In genomic region chr1:31568895-31569655, GRCh38 we compare ENCODE assay signal across 15 cellular contexts. TPM values are rescaled to one million over a fixed set of nuclear protein-coding genes. Genes with fewer than 3 reads are reported as not detected.
A peak's percentile ranks its signal among the peaks of the same experiment; 100 is the strongest.
DNase-seq lines count a peak whose midpoint lies in the region; ATAC-seq and TF ChIP-seq lines count a peak whose summit lies in the region.
"Had no signal": no experiment of that assay in that cellular context is flagged by ENCODE, and none has a peak within 500 bp of the region (broad histone marks: within the 10 kb centered on the region; RNA-seq: fewer than 3 reads in every experiment).

No MANE protein-coding gene starts in this region.

- ATAC-seq in left lobe of liver (peak; percentile 75), sciatic nerve (no peak), HG03432 (IDR thresholded peaks at IDR 0.05; ENCODE audit: unreplicated experiment) (no peak), GM21529 (IDR thresholded peaks at IDR 0.05; ENCODE audit: unreplicated experiment) (no peak)
- ATAC-seq: foreskin keratinocyte had no signal

- no peaks in the 10 kb centered on the region for H3K9me3 ChIP-seq in adrenal gland (replicated peaks in 1 of 3)
- H3K9me3 ChIP-seq: ovary had no signal

- no peak overlapping the region for H3K4me3 ChIP-seq in adrenal gland
- H3K4me3 ChIP-seq: ovary, SK-N-MC had no signal

- no peaks in the 10 kb centered on the region for H3K27me3 ChIP-seq in adrenal gland
- H3K27me3 ChIP-seq: foreskin keratinocyte, ovary had no signal

- TF ChIP-seq CTCF in GM13976 (IDR thresholded peaks at IDR 0.05; ENCODE audit: borderline replicate concordance, control extremely low read depth, extremely low read depth, insufficient read depth, missing control alignments) = no peak
- TF ChIP-seq CTCF in adrenal gland (IDR thresholded peaks at IDR 0.05) = no peak

- H3K4me1 ChIP-seq in adrenal gland (replicated peaks in 1 of 2) = peaks cover 21 to 38% of the 10 kb centered on the region in 2 donors

- intact Hi-C loops in adrenal gland (cut with DNase I) (loop anchor here in 1 of 2 donors (10.0 kb wide), 1 partner anchor 226 kb away; no protein-coding TSS in a partner anchor), sciatic nerve (cut with DNase I) (no loop called here)

- H3K36me3 ChIP-seq in adrenal gland (replicated peaks in 1 of 2) = no peaks in the 10 kb centered on the region
- H3K36me3 ChIP-seq: ovary had no signal

- DNase-seq in GM13976 (ENCODE audit: low spot score) (peak; percentile 7), adrenal gland (peak; percentile 78 to 95 (median 92)), left lobe of liver (ENCODE audit: low spot score) (peak; percentile 74), sciatic nerve (ENCODE audit: low spot score) (peak; percentile 47), GDM1 (lab: John Stamatoyannopoulos, UW) (no peak), NCI-H526 (lab: John Stamatoyannopoulos, UW) (no peak)
- DNase-seq: activated CD4-positive, alpha-beta T cell treated with anti-CD3 and anti-CD28 coated beads, Interleukin-2, amount 50 U/mL, for 1 hour; cerebellar nuclear complex; foreskin keratinocyte; NCI-H1436 treated with DMSO at 0.1 percent for 48 hours; NCI-H226 had no signal

- in situ Hi-C loops in GM13976 (cut with MboI; ENCODE audit: low sequenced_read_pairs, unreplicated experiment) = loop anchor here (10.0 kb wide), 1 partner anchor 46 kb away; the partner anchor contains the start of gene HCRTR1

- TF ChIP-seq POLR2A in adrenal gland (IDR thresholded peaks at IDR 0.05) = no peak

- 38 to 80% (median 49%) methylated on average over 6 to 13 of the region's 13 CpGs for WGBS in adrenal gland, 4 donors

- H3K27ac ChIP-seq in adrenal gland = peak overlapping the region in 3 of 5 donors; percentile 9 to 59 (median 53)
- H3K27ac ChIP-seq: foreskin keratinocyte, ovary, SK-N-MC had no signal

RNA-seq across cellular contexts. Expression of gene TINAGL1, which starts 7.2 kb away (rescaled TPM):
- 100 to 1,000 TPM in 4 of 8 donors, 10 to 100 TPM in 4; 31.7 to 294 (median 98.6) TPM for total RNA-seq in adrenal gland
- polyA plus RNA-seq in adrenal gland = 100 to 1,000 TPM in 1 of 3 donors, 10 to 100 TPM in 2; 22.7 to 146 (median 89.5) TPM
- 12.0 TPM for total RNA-seq in left lobe of liver
- total RNA-seq in sciatic nerve = 91.9 TPM

RNA-seq across cellular contexts. Expression of gene HCRTR1, which starts 48.4 kb away (rescaled TPM):
- total RNA-seq in adrenal gland = 1 to 10 TPM in 2 of 8 donors, under 1 TPM in 1, not detected in 5; 0.98 to 2.8 (median 1.7) TPM
- polyA plus RNA-seq in adrenal gland = 1 to 10 TPM in 1 of 3 donors, under 1 TPM in 2; 0.18 to 3.5 (median 0.67) TPM
- total RNA-seq in left lobe of liver = not detected
- 0.31 TPM for total RNA-seq in sciatic nerve
- total RNA-seq: foreskin keratinocyte, ovary had no signal
- polyA plus RNA-seq: foreskin keratinocyte, ovary had no signal

Comparison
In these comparisons a context has a peak if more than half of its experiments do, and no peak if none do; other contexts are left out.
1. DNase-seq: peak in GM13976 (single experiment), adrenal gland (7 of 7), left lobe of liver (single experiment) and sciatic nerve (single experiment); none in GDM1 (single experiment) and NCI-H526 (0 of 2).